ENCODE assay signal across 2 cellular contexts in the genomic region with DNA sequence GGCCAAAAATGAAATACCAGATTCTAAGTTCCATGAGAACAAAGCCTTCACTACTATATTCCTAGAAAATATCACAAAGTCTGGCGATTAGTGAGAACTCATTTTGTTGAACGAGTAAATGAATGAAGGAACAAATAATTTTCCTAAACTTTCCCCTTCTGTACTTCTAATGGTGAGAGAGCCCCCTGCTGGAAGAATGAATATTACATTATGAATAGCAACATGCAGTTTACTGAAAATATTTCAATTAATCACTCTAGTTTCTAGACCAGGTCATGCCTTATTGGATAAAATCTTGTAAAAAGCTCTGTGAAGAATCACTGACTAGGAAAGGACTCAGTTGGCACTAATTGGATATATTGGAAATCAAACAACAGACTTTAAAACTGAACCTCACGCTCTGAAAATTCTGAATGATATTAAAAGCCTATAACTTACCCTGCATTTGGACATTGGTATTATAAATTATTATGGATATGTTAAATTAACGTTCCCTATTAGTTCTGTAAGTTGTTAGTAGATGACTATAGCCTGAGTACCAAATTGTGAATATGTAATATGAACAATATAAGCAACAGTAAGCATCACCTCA.
TF ChIP-seq lines count a peak whose summit lies in the region.

No MANE protein-coding gene starts in this region.

TF ChIP-seq in GM23338, 12 proteins besides CTCF, POLR2A, EP300 and RAD21 (continued from another document):
- TF ChIP-seq, protein P1, sequence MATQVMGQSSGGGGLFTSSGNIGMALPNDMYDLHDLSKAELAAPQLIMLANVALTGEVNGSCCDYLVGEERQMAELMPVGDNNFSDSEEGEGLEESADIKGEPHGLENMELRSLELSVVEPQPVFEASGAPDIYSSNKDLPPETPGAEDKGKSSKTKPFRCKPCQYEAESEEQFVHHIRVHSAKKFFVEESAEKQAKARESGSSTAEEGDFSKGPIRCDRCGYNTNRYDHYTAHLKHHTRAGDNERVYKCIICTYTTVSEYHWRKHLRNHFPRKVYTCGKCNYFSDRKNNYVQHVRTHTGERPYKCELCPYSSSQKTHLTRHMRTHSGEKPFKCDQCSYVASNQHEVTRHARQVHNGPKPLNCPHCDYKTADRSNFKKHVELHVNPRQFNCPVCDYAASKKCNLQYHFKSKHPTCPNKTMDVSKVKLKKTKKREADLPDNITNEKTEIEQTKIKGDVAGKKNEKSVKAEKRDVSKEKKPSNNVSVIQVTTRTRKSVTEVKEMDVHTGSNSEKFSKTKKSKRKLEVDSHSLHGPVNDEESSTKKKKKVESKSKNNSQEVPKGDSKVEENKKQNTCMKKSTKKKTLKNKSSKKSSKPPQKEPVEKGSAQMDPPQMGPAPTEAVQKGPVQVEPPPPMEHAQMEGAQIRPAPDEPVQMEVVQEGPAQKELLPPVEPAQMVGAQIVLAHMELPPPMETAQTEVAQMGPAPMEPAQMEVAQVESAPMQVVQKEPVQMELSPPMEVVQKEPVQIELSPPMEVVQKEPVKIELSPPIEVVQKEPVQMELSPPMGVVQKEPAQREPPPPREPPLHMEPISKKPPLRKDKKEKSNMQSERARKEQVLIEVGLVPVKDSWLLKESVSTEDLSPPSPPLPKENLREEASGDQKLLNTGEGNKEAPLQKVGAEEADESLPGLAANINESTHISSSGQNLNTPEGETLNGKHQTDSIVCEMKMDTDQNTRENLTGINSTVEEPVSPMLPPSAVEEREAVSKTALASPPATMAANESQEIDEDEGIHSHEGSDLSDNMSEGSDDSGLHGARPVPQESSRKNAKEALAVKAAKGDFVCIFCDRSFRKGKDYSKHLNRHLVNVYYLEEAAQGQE (IDR thresholded peaks at IDR 0.05; ENCODE audit: unreplicated experiment), result no peak
- TF ChIP-seq, protein P2, sequence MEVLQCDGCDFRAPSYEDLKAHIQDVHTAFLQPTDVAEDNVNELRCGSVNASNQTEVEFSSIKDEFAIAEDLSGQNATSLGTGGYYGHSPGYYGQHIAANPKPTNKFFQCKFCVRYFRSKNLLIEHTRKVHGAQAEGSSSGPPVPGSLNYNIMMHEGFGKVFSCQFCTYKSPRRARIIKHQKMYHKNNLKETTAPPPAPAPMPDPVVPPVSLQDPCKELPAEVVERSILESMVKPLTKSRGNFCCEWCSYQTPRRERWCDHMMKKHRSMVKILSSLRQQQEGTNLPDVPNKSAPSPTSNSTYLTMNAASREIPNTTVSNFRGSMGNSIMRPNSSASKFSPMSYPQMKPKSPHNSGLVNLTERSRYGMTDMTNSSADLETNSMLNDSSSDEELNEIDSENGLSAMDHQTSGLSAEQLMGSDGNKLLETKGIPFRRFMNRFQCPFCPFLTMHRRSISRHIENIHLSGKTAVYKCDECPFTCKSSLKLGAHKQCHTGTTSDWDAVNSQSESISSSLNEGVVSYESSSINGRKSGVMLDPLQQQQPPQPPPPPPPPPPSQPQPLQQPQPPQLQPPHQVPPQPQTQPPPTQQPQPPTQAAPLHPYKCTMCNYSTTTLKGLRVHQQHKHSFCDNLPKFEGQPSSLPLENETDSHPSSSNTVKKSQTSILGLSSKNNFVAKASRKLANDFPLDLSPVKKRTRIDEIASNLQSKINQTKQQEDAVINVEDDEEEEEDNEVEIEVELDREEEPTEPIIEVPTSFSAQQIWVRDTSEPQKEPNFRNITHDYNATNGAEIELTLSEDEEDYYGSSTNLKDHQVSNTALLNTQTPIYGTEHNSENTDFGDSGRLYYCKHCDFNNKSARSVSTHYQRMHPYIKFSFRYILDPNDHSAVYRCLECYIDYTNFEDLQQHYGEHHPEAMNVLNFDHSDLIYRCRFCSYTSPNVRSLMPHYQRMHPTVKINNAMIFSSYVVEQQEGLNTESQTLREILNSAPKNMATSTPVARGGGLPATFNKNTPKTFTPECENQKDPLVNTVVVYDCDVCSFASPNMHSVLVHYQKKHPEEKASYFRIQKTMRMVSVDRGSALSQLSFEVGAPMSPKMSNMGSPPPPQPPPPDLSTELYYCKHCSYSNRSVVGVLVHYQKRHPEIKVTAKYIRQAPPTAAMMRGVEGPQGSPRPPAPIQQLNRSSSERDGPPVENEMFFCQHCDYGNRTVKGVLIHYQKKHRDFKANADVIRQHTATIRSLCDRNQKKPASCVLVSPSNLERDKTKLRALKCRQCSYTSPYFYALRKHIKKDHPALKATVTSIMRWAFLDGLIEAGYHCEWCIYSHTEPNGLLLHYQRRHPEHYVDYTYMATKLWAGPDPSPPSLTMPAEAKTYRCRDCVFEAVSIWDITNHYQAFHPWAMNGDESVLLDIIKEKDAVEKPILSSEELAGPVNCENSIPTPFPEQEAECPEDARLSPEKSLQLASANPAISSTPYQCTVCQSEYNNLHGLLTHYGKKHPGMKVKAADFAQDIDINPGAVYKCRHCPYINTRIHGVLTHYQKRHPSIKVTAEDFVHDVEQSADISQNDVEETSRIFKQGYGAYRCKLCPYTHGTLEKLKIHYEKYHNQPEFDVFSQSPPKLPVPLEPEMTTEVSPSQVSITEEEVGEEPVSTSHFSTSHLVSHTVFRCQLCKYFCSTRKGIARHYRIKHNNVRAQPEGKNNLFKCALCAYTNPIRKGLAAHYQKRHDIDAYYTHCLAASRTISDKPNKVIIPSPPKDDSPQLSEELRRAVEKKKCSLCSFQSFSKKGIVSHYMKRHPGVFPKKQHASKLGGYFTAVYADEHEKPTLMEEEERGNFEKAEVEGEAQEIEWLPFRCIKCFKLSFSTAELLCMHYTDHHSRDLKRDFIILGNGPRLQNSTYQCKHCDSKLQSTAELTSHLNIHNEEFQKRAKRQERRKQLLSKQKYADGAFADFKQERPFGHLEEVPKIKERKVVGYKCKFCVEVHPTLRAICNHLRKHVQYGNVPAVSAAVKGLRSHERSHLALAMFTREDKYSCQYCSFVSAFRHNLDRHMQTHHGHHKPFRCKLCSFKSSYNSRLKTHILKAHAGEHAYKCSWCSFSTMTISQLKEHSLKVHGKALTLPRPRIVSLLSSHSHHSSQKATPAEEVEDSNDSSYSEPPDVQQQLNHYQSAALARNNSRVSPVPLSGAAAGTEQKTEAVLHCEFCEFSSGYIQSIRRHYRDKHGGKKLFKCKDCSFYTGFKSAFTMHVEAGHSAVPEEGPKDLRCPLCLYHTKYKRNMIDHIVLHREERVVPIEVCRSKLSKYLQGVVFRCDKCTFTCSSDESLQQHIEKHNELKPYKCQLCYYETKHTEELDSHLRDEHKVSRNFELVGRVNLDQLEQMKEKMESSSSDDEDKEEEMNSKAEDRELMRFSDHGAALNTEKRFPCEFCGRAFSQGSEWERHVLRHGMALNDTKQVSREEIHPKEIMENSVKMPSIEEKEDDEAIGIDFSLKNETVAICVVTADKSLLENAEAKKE (CRISPR knock-in tag; IDR thresholded peaks at IDR 0.05), result no peak
- TF ChIP-seq EZH2phosphoT487 (IDR thresholded peaks at IDR 0.05; ENCODE audit: unreplicated experiment) (no peak), ZNF331 (CRISPR knock-in tag; IDR thresholded peaks at IDR 0.05; ENCODE audit: low read depth) (no peak), STAT1 (IDR thresholded peaks at IDR 0.05; ENCODE audit: unreplicated experiment) (no peak), ZNF114 (CRISPR knock-in tag; IDR thresholded peaks at IDR 0.05) (no peak), EZH2 (IDR thresholded peaks at IDR 0.05; ENCODE audit: low read depth, unreplicated experiment) (no peak), JUNB (IDR thresholded peaks at IDR 0.05; ENCODE audit: unreplicated experiment) (no peak)
- TF ChIP-seq, protein P3, sequence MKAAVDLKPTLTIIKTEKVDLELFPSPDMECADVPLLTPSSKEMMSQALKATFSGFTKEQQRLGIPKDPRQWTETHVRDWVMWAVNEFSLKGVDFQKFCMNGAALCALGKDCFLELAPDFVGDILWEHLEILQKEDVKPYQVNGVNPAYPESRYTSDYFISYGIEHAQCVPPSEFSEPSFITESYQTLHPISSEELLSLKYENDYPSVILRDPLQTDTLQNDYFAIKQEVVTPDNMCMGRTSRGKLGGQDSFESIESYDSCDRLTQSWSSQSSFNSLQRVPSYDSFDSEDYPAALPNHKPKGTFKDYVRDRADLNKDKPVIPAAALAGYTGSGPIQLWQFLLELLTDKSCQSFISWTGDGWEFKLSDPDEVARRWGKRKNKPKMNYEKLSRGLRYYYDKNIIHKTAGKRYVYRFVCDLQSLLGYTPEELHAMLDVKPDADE (IDR thresholded peaks at IDR 0.05), result no peak

TF ChIP-seq in GM12878, 131 proteins besides CTCF, POLR2A, EP300 and RAD21 (continued from another document):
- TF ChIP-seq, protein P4, sequence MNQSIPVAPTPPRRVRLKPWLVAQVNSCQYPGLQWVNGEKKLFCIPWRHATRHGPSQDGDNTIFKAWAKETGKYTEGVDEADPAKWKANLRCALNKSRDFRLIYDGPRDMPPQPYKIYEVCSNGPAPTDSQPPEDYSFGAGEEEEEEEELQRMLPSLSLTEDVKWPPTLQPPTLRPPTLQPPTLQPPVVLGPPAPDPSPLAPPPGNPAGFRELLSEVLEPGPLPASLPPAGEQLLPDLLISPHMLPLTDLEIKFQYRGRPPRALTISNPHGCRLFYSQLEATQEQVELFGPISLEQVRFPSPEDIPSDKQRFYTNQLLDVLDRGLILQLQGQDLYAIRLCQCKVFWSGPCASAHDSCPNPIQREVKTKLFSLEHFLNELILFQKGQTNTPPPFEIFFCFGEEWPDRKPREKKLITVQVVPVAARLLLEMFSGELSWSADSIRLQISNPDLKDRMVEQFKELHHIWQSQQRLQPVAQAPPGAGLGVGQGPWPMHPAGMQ (IDR thresholded peaks at IDR 0.05; ENCODE audit: borderline replicate concordance), result no peak
- TF ChIP-seq IKZF2 (IDR thresholded peaks at IDR 0.05) (no peak), SMC3 (IDR thresholded peaks at IDR 0.05; ENCODE audit: borderline replicate concordance, low read length) (peak; percentile 93), ZBED1 (IDR thresholded peaks at IDR 0.05; ENCODE audit: borderline replicate concordance) (no peak), NFIC (IDR thresholded peaks at IDR 0.05; ENCODE audit: low read depth, low read length) (no peak)
- TF ChIP-seq, protein P5, sequence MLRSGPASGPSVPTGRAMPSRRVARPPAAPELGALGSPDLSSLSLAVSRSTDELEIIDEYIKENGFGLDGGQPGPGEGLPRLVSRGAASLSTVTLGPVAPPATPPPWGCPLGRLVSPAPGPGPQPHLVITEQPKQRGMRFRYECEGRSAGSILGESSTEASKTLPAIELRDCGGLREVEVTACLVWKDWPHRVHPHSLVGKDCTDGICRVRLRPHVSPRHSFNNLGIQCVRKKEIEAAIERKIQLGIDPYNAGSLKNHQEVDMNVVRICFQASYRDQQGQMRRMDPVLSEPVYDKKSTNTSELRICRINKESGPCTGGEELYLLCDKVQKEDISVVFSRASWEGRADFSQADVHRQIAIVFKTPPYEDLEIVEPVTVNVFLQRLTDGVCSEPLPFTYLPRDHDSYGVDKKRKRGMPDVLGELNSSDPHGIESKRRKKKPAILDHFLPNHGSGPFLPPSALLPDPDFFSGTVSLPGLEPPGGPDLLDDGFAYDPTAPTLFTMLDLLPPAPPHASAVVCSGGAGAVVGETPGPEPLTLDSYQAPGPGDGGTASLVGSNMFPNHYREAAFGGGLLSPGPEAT (IDR thresholded peaks at IDR 0.05; ENCODE audit: low read depth), result peak; percentile 16; the same call in 1 of the 2 replicates
